In genomic region chr1:111743679-111744101, GRCh38 we compare ENCODE assay signal across 12 cellular contexts. TPM values are rescaled to one million over a fixed set of nuclear protein-coding genes. Genes with fewer than 3 reads are reported as not detected.
DNase-seq lines count a peak whose midpoint lies in the region; TF ChIP-seq lines count a peak whose summit lies in the region.
"Had no signal": no experiment of that assay in that cellular context is flagged by ENCODE, and none has a peak within 500 bp of the region (broad histone marks: within the 10 kb centered on the region; RNA-seq: fewer than 3 reads in every experiment).

No MANE protein-coding gene starts in this region.

- no peak for TF ChIP-seq CTCF in AG10803 (conservative IDR thresholded peaks at IDR 0.05; ENCODE audit: low read length)

- no peaks in the 10 kb centered on the region for H3K27me3 ChIP-seq in effector memory CD4-positive, alpha-beta T cell (replicated peaks; ENCODE audit: control insufficient read depth, insufficient read depth, low read length, poor library complexity, severe bottlenecking)

- no peaks in the 10 kb centered on the region for H3K9me3 ChIP-seq in effector memory CD4-positive, alpha-beta T cell (ENCODE audit: control insufficient read depth, low read length)

- DNase-seq in AG10803 (ENCODE audit: low read depth) (peak; percentile 73), NCI-H226 (peak; percentile 96), erythroblast (lab: John Stamatoyannopoulos, UW) (peak; percentile 65 to 80), kidney tubule cell (ENCODE audit: low spot score) (peak; percentile 54), HT-29 (ENCODE audit: low spot score) (no peak), NCI-H128 (lab: John Stamatoyannopoulos, UW; ENCODE audit: unreplicated experiment) (no peak)
- no peak for DNase-seq in effector memory CD4-positive, alpha-beta T cell
- DNase-seq in stimulated activated CD4-positive, alpha-beta T cell treated with anti-CD3 and anti-CD28 coated beads, Interleukin-1b, Interleukin-23, amount 100 ng/mL, for 48 hours: no peak
- DNase-seq: NCI-H146; NCI-H526 treated with DMSO at 0.1 percent for 48 hours; stimulated activated CD4-positive, alpha-beta T cell treated with anti-CD3 and anti-CD28 coated beads, Interleukin-15, amount 100 ng/mL, for 24 hours had no signal

- no peak overlapping the region for H3K4me3 ChIP-seq in AG10803 (ENCODE audit: low read length)
- H3K4me3 ChIP-seq in effector memory CD4-positive, alpha-beta T cell (ENCODE audit: insufficient read depth, low read depth, low read length, poor library complexity, severe bottlenecking): no peak overlapping the region
- H3K4me3 ChIP-seq: lung had no signal

- peaks cover 5% of the 10 kb centered on the region for H3K4me1 ChIP-seq in effector memory CD4-positive, alpha-beta T cell (ENCODE audit: control insufficient read depth, insufficient read depth, low read length, poor library complexity, severe bottlenecking)

- no peaks in the 10 kb centered on the region for H3K36me3 ChIP-seq in effector memory CD4-positive, alpha-beta T cell (ENCODE audit: control insufficient read depth, insufficient read depth, low read length)

- H3K27ac ChIP-seq in effector memory CD4-positive, alpha-beta T cell (ENCODE audit: insufficient read depth, low read length, poor library complexity, severe bottlenecking): no peak overlapping the region

- no peak for TF ChIP-seq POLR2A in erythroblast (IDR thresholded peaks at IDR 0.05; ENCODE audit: low read length)

RNA-seq across cellular contexts. Expression of gene INKA2, which starts 4.5 kb away (rescaled TPM):
- 2.0 and 3.4 TPM in 2 replicates for total RNA-seq in HT-29 (2014; rRNA removed; shearing (Covaris generic))

RNA-seq across cellular contexts. Expression of gene DDX20, which starts 12.0 kb away (rescaled TPM):
- 18.5 and 24.1 TPM in 2 replicates for total RNA-seq in HT-29 (2014; rRNA removed; shearing (Covaris generic))

Comparison
In these comparisons a context has a peak if more than half of its experiments do, and no peak if none do; other contexts are left out.
1. DNase-seq: peak in AG10803 (single experiment), NCI-H226 (single experiment), erythroblast (2 of 2) and kidney tubule cell (single experiment); none in effector memory CD4-positive, alpha-beta T cell (0 of 3), stimulated activated CD4-positive, alpha-beta T cell treated with anti-CD3 and anti-CD28 coated beads, Interleukin-1b, Interleukin-23, amount 100 ng/mL, for 48 hours (single experiment), HT-29 (single experiment) and NCI-H128 (single experiment).